In the genomic region with DNA sequence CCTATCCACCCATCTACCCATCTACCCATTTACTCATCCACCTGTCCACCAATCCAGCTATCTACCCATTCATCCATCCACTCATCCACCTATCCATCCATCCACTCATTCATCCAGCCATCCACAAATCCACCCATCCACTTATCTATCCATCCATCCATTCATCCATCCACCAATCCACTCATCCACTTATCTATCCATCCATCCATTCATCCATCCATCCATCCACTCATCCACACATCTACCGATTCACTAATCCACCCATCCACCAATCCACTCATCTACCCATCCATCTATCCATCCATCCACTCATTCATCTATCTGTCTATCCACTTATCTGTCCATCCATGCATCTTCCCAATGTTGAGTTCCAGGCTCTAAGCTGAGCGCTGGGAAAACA, we compare ENCODE assay signal across 20 cellular contexts. TPM values are rescaled to one million over a fixed set of nuclear protein-coding genes. Genes with fewer than 3 reads are reported as not detected.
DNase-seq lines count a peak whose midpoint lies in the region; ATAC-seq, FAIRE-seq and TF ChIP-seq lines count a peak whose summit lies in the region.
"Had no signal": no experiment of that assay in that cellular context is flagged by ENCODE, and none has a peak within 500 bp of the region (broad histone marks: within the 10 kb centered on the region; RNA-seq: fewer than 3 reads in every experiment).

No MANE protein-coding gene starts in this region.

- H2AFZ ChIP-seq in GM12878 (ENCODE audit: control insufficient read depth, low read depth, low read length): no peak overlapping the region
- H2AFZ ChIP-seq: GM23248 had no signal

- no peak overlapping the region for H3K27ac ChIP-seq in GM12878 (ENCODE audit: control insufficient read depth, insufficient read depth)
- H3K27ac ChIP-seq: GM23248 had no signal

- H4K20me1 ChIP-seq in GM12878 (ENCODE audit: control insufficient read depth, insufficient read depth): no peaks in the 10 kb centered on the region

- ATAC-seq in GM12878: no peak
- ATAC-seq: HCT116 had no signal

- peaks cover 1 to 2% of the 10 kb centered on the region in 2 experiments; a peak in 3 of 4 replicates for H3K36me3 ChIP-seq in GM12878 (ENCODE audit: control insufficient read depth in 2 of 2, insufficient read depth in 2 of 2, low read length in 1 of 2)

- no peak for TF ChIP-seq RAD21 in GM12878 (IDR thresholded peaks at IDR 0.05; ENCODE audit: insufficient read depth, low read depth, low read length)

- peak; percentile 67 for FAIRE-seq in GM12891 (lab: Jason Lieb, UNC)
- FAIRE-seq in GM12878 (lab: Jason Lieb, UNC): no peak
- FAIRE-seq in urothelium cell line (lab: Jason Lieb, UNC): peak; percentile 40
- FAIRE-seq in RCC 7860 (lab: Jason Lieb, UNC): no peak
- FAIRE-seq: A204.1, GM19239 had no signal

- intact Hi-C loops in GM12878 (cut with micrococcal nuclease; ENCODE audit: unreplicated experiment): no loop called here

- H3K9ac ChIP-seq in GM12878 (ENCODE audit: control insufficient read depth, insufficient read depth, low read length): no peak overlapping the region
- H3K9ac ChIP-seq: GM23248 had no signal

- H3K79me2 ChIP-seq in GM12878 (ENCODE audit: control insufficient read depth, insufficient read depth, low read length): peaks cover 35% of the 10 kb centered on the region

- H3K4me3 ChIP-seq in GM12878: no peak overlapping the region
- H3K4me3 ChIP-seq: GM23248 had no signal

- no TSS peak for BruUV-seq in GM12878 (replicated peaks; lab: Mats Ljungman, UMichigan)

- H3K27me3 ChIP-seq in GM12878 (replicated peaks in 1 of 2; ENCODE audit: control insufficient read depth in 2 of 2, insufficient read depth in 2 of 2, low read length in 1 of 2): no peaks in the 10 kb centered on the region

- peaks cover 16% of the 10 kb centered on the region for H3K4me1 ChIP-seq in GM12878 (ENCODE audit: control insufficient read depth, insufficient read depth, low read length)

- SMC1A ChIA-PET in GM12878 (lab: Charles Lee; ENCODE audit: uncharacterized antibody, unreplicated experiment): interaction anchor here (3.1 kb wide), 1 partner anchor 12 kb away, joined by 36 read pairs; no protein-coding TSS in a partner anchor

- WGBS in GM12878 (ENCODE audit: insufficient coverage, insufficient replicate concordance, low lambda C conversion rate, missing lambda C conversion rate): 98% methylated on average over 2 of the region's 2 CpGs

- DNase-seq in GM12891 (ENCODE audit: insufficient read length, low spot score): no peak
- DNase-seq in GM12878 (ENCODE audit: low read depth, low spot score): no peak
- DNase-seq in urothelium cell line (ENCODE audit: low spot score): no peak
- DNase-seq in RCC 7860 (ENCODE audit: low spot score): no peak
- DNase-seq in H4 (ENCODE audit: low spot score): no peak
- DNase-seq: ACHN; CD4-positive, alpha-beta memory T cell; DMS153; DMS79; GDM1; GM23248; H7; Karpas-422; KBM-7 had no signal

- CTCF ChIA-PET in GM12878 (lab: Yijun Ruan, JAX): interaction anchor here (2.9 kb wide), 1 partner anchor 12 kb away, joined by 16 read pairs; no protein-coding TSS in a partner anchor

- in situ Hi-C loops in GM12878 (cut with MboI): no loop called here

- RAD21 ChIA-PET in GM12878 (lab: Charles Lee; ENCODE audit: unreplicated experiment): interaction anchor here (0.5 kb wide), 1 partner anchor 36 kb away, joined by 3 read pairs; no protein-coding TSS in a partner anchor

- TF ChIP-seq POLR2A in GM12891 (IDR thresholded peaks at IDR 0.05; ENCODE audit: low read depth, low read length) (no peak), GM12878 (IDR thresholded peaks at IDR 0.05; ENCODE audit: low read depth, low read length) (no peak)

- H3K4me2 ChIP-seq in GM12878 (ENCODE audit: control insufficient read depth, insufficient read depth): no peak overlapping the region

- no peak for TF ChIP-seq EP300 in GM12878 (IDR thresholded peaks at IDR 0.05; ENCODE audit: borderline replicate concordance in 1 of 2, control insufficient read depth in 1 of 2, low read depth in 2 of 2, low read length in 2 of 2)

- TF ChIP-seq CTCF in GM12878 (IDR thresholded peaks at IDR 0.05 in 2 of 3, conservative IDR thresholded peaks at IDR 0.05 in 1 of 3; ENCODE audit: control insufficient read depth in 2 of 3, extremely low read depth in 1 of 3, insufficient read depth in 1 of 3, low read depth in 3 of 3, low read length in 3 of 3): no peak

- POLR2A ChIA-PET in GM12878 (lab: Charles Lee): interaction anchor here (0.6 to 5.0 kb wide), 3 partner anchors 11 to 108 kb away, joined by 3 to 94 read pairs (median 57); no protein-coding TSS in a partner anchor

- H3K9me3 ChIP-seq in GM12878 (replicated peaks; ENCODE audit: control insufficient read depth, insufficient read depth, low read length): no peaks in the 10 kb centered on the region

RNA-seq across cellular contexts. Expression of a gene that starts 1.7 kb away (rescaled TPM):
- polyA plus RNA-seq in GM12891 (2012; ENCODE audit: low read depth, missing spikeins): 11.8 TPM
- 8.7 and 10.3 TPM in 2 replicates for total RNA-seq in GM12878 (2013; cell fraction: nucleolus; rRNA removed)
- 19.9 and 25.9 TPM in 2 replicates for total RNA-seq in GM12878 (2014; rRNA removed)
- total RNA-seq in GM12878 (2014; rRNA removed; fragmentation: Illumina TruSeq; extraction: Trizol): 5.9 and 6.5 TPM in 2 replicates
- 29.5 and 31.1 TPM in 2 replicates for total RNA-seq in GM12878 (2021)
- 7.3 TPM for polyA plus RNA-seq in GM12878 (2011; ENCODE audit: low read depth)
- polyA plus RNA-seq in GM12878 (2011; rRNA removed): 3.6 and 10.2 TPM in 2 replicates
- 13.4 and 15.8 TPM in 2 replicates for polyA plus RNA-seq in GM12878 (2011; cell fraction: cytosol; rRNA removed)
- 13.8 and 20.3 TPM in 2 replicates for polyA plus RNA-seq in GM12878 (2011; cell fraction: nucleus; rRNA removed)
- polyA plus RNA-seq in GM12878 (2012): 26.5 and 28.6 TPM in 2 replicates
- polyA plus RNA-seq in GM12878 (2014; fragmentation: Illumina TruSeq; extraction: Trizol): 1.3 and 8.8 TPM in 2 replicates
- under 1 TPM; 0.05 to 0.08 TPM for polyA plus RNA-seq in GM12878 (2014; fragmentation: Nextera tagmentation; extraction: Ambion mirVana)
- polyA plus RNA-seq in GM12878 (2014; rRNA removed): 24.5 and 30.2 TPM in 2 replicates
- polyA plus RNA-seq in GM12878 (2016; fragmentation: Nextera tagmentation; extraction: Ambion mirVana): 10 to 100 TPM in 1 of 2 experiments, 1 to 10 TPM in 1; 9.2 to 15.0 TPM
- polyA minus RNA-seq in GM12878 (2011; rRNA and poly(A)+ RNA removed): 9.1 and 16.5 TPM in 2 replicates
- 7.7 and 13.2 TPM in 2 replicates for polyA minus RNA-seq in GM12878 (2011; cell fraction: cytosol; rRNA and poly(A)+ RNA removed)
- 4.6 and 9.6 TPM in 2 replicates for polyA minus RNA-seq in GM12878 (2011; cell fraction: nucleus; rRNA and poly(A)+ RNA removed)
- not detected in 2 replicates for total RNA-seq in H4 (2014; rRNA removed; shearing (Covaris generic))
- total RNA-seq: Daoy, GM23248, HT-29 had no signal
- polyA plus RNA-seq: BJ had no signal

RNA-seq across cellular contexts. Expression of a gene that starts 27.6 kb away (rescaled TPM):
- not detected for polyA plus RNA-seq in GM12891 (2012; ENCODE audit: low read depth, missing spikeins)
- not detected in 2 replicates for total RNA-seq in GM12878 (2013; cell fraction: nucleolus; rRNA removed)
- total RNA-seq in GM12878 (2014; rRNA removed) (0.05 TPM in 1 of 2 replicates, not detected in the other), GM12878 (2014; rRNA removed; fragmentation: Illumina TruSeq; extraction: Trizol) (not detected in 2 replicates), GM12878 (2021) (not detected in 2 replicates)
- not detected for polyA plus RNA-seq in GM12878 (2011; ENCODE audit: low read depth)
- polyA plus RNA-seq in GM12878 (2011; rRNA removed) (0.03 TPM in 1 of 2 replicates, not detected in the other), GM12878 (2014; fragmentation: Illumina TruSeq; extraction: Trizol) (0.03 TPM in 1 of 2 replicates, not detected in the other), GM12878 (2014; fragmentation: Nextera tagmentation; extraction: Ambion mirVana) (not detected), GM12878 (2014; rRNA removed) (0.06 TPM in 1 of 2 replicates, not detected in the other), GM12878 (2016; fragmentation: Nextera tagmentation; extraction: Ambion mirVana) (under 1 TPM in 1 of 2 experiments, not detected in 1; 0.08 TPM)
- polyA plus RNA-seq in GM12878 (2011; cell fraction: cytosol; rRNA removed): 0.05 and 0.06 TPM in 2 replicates
- polyA plus RNA-seq in GM12878 (2011; cell fraction: nucleus; rRNA removed): 0.16 and 0.30 TPM in 2 replicates
- polyA plus RNA-seq in GM12878 (2012): 0.04 and 0.08 TPM in 2 replicates
- 0.05 TPM in 1 of 2 replicates, not detected in the other for polyA minus RNA-seq in GM12878 (2011; rRNA and poly(A)+ RNA removed)
- not detected in 2 replicates for polyA minus RNA-seq in GM12878 (2011; cell fraction: cytosol; rRNA and poly(A)+ RNA removed)
- polyA minus RNA-seq in GM12878 (2011; cell fraction: nucleus; rRNA and poly(A)+ RNA removed): not detected in 2 replicates
- total RNA-seq in H4 (2014; rRNA removed; shearing (Covaris generic)): not detected in 2 replicates
- total RNA-seq: CD4-positive, alpha-beta memory T cell; Daoy; GM23248; H7; HT-29 had no signal
- polyA plus RNA-seq: BJ; CD4-positive, alpha-beta memory T cell; GM23248 had no signal

RNA-seq across cellular contexts. Expression of a gene that starts 28.3 kb away (rescaled TPM):
- polyA plus RNA-seq in GM12891 (2012; ENCODE audit: low read depth, missing spikeins): 9.2 TPM
- total RNA-seq in GM12878 (2013; cell fraction: nucleolus; rRNA removed): 7.2 and 9.7 TPM in 2 replicates
- 11.3 and 14.5 TPM in 2 replicates for total RNA-seq in GM12878 (2014; rRNA removed)
- 3.3 and 3.6 TPM in 2 replicates for total RNA-seq in GM12878 (2014; rRNA removed; fragmentation: Illumina TruSeq; extraction: Trizol)
- total RNA-seq in GM12878 (2021): 14.5 and 15.0 TPM in 2 replicates
- polyA plus RNA-seq in GM12878 (2011; ENCODE audit: low read depth): 3.5 TPM
- polyA plus RNA-seq in GM12878 (2011; rRNA removed): 2.0 and 4.2 TPM in 2 replicates
- 6.3 and 12.0 TPM in 2 replicates for polyA plus RNA-seq in GM12878 (2011; cell fraction: cytosol; rRNA removed)
- polyA plus RNA-seq in GM12878 (2011; cell fraction: nucleus; rRNA removed): 51.1 and 51.6 TPM in 2 replicates
- polyA plus RNA-seq in GM12878 (2012): 11.0 and 11.1 TPM in 2 replicates
- 2.1 and 3.2 TPM in 2 replicates for polyA plus RNA-seq in GM12878 (2014; fragmentation: Illumina TruSeq; extraction: Trizol)
- polyA plus RNA-seq in GM12878 (2014; fragmentation: Nextera tagmentation; extraction: Ambion mirVana): under 1 TPM; 0.23 to 0.60 TPM
- 19.8 and 20.4 TPM in 2 replicates for polyA plus RNA-seq in GM12878 (2014; rRNA removed)
- polyA plus RNA-seq in GM12878 (2016; fragmentation: Nextera tagmentation; extraction: Ambion mirVana): 1 to 10 TPM; 8.4 to 8.9 TPM
- 2.6 and 4.5 TPM in 2 replicates for polyA minus RNA-seq in GM12878 (2011; rRNA and poly(A)+ RNA removed)
- 2.3 and 2.4 TPM in 2 replicates for polyA minus RNA-seq in GM12878 (2011; cell fraction: cytosol; rRNA and poly(A)+ RNA removed)
- polyA minus RNA-seq in GM12878 (2011; cell fraction: nucleus; rRNA and poly(A)+ RNA removed): 4.6 and 7.7 TPM in 2 replicates
- 8.5 and 9.1 TPM in 2 replicates for total RNA-seq in H4 (2014; rRNA removed; shearing (Covaris generic))

RNA-seq across cellular contexts. Expression of a gene that starts 46.2 kb away (rescaled TPM):
- polyA plus RNA-seq in GM12891 (2012; ENCODE audit: low read depth, missing spikeins): 137 TPM
- 43.7 and 52.4 TPM in 2 replicates for total RNA-seq in GM12878 (2013; cell fraction: nucleolus; rRNA removed)
- 112 and 114 TPM in 2 replicates for total RNA-seq in GM12878 (2014; rRNA removed)
- 180 and 181 TPM in 2 replicates for total RNA-seq in GM12878 (2014; rRNA removed; fragmentation: Illumina TruSeq; extraction: Trizol)
- total RNA-seq in GM12878 (2021): 144 and 157 TPM in 2 replicates
- polyA plus RNA-seq in GM12878 (2011; ENCODE audit: low read depth): 116 TPM
- polyA plus RNA-seq in GM12878 (2011; rRNA removed): 143 and 159 TPM in 2 replicates
- 118 and 142 TPM in 2 replicates for polyA plus RNA-seq in GM12878 (2011; cell fraction: cytosol; rRNA removed)
- polyA plus RNA-seq in GM12878 (2011; cell fraction: nucleus; rRNA removed): 78.3 and 128 TPM in 2 replicates
- 90.1 and 134 TPM in 2 replicates for polyA plus RNA-seq in GM12878 (2012)
- polyA plus RNA-seq in GM12878 (2014; fragmentation: Illumina TruSeq; extraction: Trizol): 245 and 283 TPM in 2 replicates
- polyA plus RNA-seq in GM12878 (2014; fragmentation: Nextera tagmentation; extraction: Ambion mirVana): 10 to 100 TPM; 39.5 to 54.3 TPM
- 153 TPM in 2 replicates for polyA plus RNA-seq in GM12878 (2014; rRNA removed)
- polyA plus RNA-seq in GM12878 (2016; fragmentation: Nextera tagmentation; extraction: Ambion mirVana): 100 to 1,000 TPM; 256 to 289 TPM
- 89.2 and 147 TPM in 2 replicates for polyA minus RNA-seq in GM12878 (2011; rRNA and poly(A)+ RNA removed)
- polyA minus RNA-seq in GM12878 (2011; cell fraction: cytosol; rRNA and poly(A)+ RNA removed): 26.3 and 35.2 TPM in 2 replicates
- 29.3 and 50.7 TPM in 2 replicates for polyA minus RNA-seq in GM12878 (2011; cell fraction: nucleus; rRNA and poly(A)+ RNA removed)
- total RNA-seq in H4 (2014; rRNA removed; shearing (Covaris generic)): 195 and 221 TPM in 2 replicates
